ENCODE assay signal across 8 cellular contexts in genomic region chr2:85354286-85355072, GRCh38. TPM values are rescaled to one million over a fixed set of nuclear protein-coding genes. Genes with fewer than 3 reads are reported as not detected.
DNase-seq lines count a peak whose midpoint lies in the region; ATAC-seq, FAIRE-seq and TF ChIP-seq lines count a peak whose summit lies in the region.

TSS of gene ELMOD3 (plus strand) at chr2:85354769. CDS start at chr2:85357199, 2,430 bp downstream.
TSS of gene RETSAT (minus strand) at chr2:85354528. CDS start at chr2:85354507, 21 bp downstream.

- ATAC-seq in GM18907 (IDR thresholded peaks at IDR 0.05; ENCODE audit: unreplicated experiment) (peak; percentile 95), HG03159 (IDR thresholded peaks at IDR 0.05; ENCODE audit: unreplicated experiment) (peak; percentile 96)

- TF ChIP-seq CTCF in AG04449 (IDR thresholded peaks at IDR 0.05; ENCODE audit: insufficient read depth, low read length, missing control alignments) (no peak), WI38 (IDR thresholded peaks at IDR 0.05; ENCODE audit: low read depth, low read length) (no peak), bronchial epithelial cell (IDR thresholded peaks at IDR 0.05; ENCODE audit: insufficient read depth, low read length, severe bottlenecking) (no peak)

- H3K9me3 ChIP-seq in small intestine (ENCODE audit: control insufficient read depth, low read depth) = no peaks in the 10 kb centered on the region

- FAIRE-seq in bronchial epithelial cell (lab: Jason Lieb, UNC) (peak; percentile 75), small intestine (lab: Jason Lieb, UNC) (no peak)

- 0 to 1% (median 0%) methylated on average over 42 of the region's 42 CpGs for WGBS in small intestine, 3 donors

- H3K4me3 ChIP-seq in AG04449 (ENCODE audit: low read depth, low read length) (peak within 1 kb of the TSS; percentile 91), WI38 (ENCODE audit: low read depth, low read length) (peak within 1 kb of the TSS; percentile 95), bronchial epithelial cell (ENCODE audit: low read depth, low read length) (peak within 1 kb of the TSS; percentile 65), small intestine (ENCODE audit: low read depth in 1 of 2, low read length in 2 of 2) (peak within 1 kb of the TSS; percentile 59 to 81)

- peaks cover 2 to 4% of the 10 kb centered on the region in 2 donors for H3K4me1 ChIP-seq in small intestine (ENCODE audit: control insufficient read depth in 2 of 2, insufficient read depth in 1 of 2, low read depth in 1 of 2, low read length in 1 of 2)

- peak; percentile 97 for DNase-seq in AG04449 (ENCODE audit: low read depth, low spot score)
- peak; percentile 98 for DNase-seq in NCI-H2227 treated with DMSO at 0.1 percent for 48 hours (lab: John Stamatoyannopoulos, UW)
- DNase-seq in bronchial epithelial cell (ENCODE audit: low read depth) = peak; percentile 98
- peak; percentile 99 for DNase-seq in iPS-NIHi11 (ENCODE audit: low spot score)
- peak; percentile 100 for DNase-seq in small intestine

- peak within 1 kb of the TSS; percentile 97 to 98 for H3K27ac ChIP-seq in small intestine (ENCODE audit: low read depth in 1 of 2, low read length in 1 of 2)

- CTCF ChIA-PET in AG04449 (lab: Yijun Ruan, JAX) = interaction anchor here (0.6 to 3.7 kb wide), 8 partner anchors 29 to 283 kb away, joined by 3 to 19 read pairs (median 4); partner anchors contain the start of gene MAT2A

- peaks cover 12% of the 10 kb centered on the region for H3K36me3 ChIP-seq in bronchial epithelial cell (ENCODE audit: control insufficient read depth, insufficient read depth, low read length)
- H3K36me3 ChIP-seq in small intestine (ENCODE audit: control insufficient read depth in 2 of 2, insufficient read depth in 2 of 2, low read length in 2 of 2) = peaks cover 7 to 14% of the 10 kb centered on the region in 2 donors

- H3K27me3 ChIP-seq in bronchial epithelial cell (ENCODE audit: control insufficient read depth, insufficient read depth, low read length) (no peaks in the 10 kb centered on the region), small intestine (ENCODE audit: control insufficient read depth in 2 of 2, insufficient read depth in 2 of 2, low read length in 2 of 2) (no peaks in the 10 kb centered on the region)

- POLR2A ChIA-PET in AG04449 (lab: Yijun Ruan, JAX) = interaction anchor here (0.6 to 2.3 kb wide), 17 partner anchors 8 to 241 kb away, joined by 3 to 27 read pairs (median 4); partner anchors contain the start of genes MAT2A, RNF181, SH2D6 and TGOLN2

RNA-seq across cellular contexts. Expression of gene ELMOD3, which starts in this region (rescaled TPM):
- total RNA-seq in bronchial epithelial cell = 13.2 and 15.1 TPM in 2 replicates
- 10 to 100 TPM; 16.1 to 36.9 (median 20.0) TPM for polyA plus RNA-seq in small intestine

RNA-seq across cellular contexts. Expression of gene RETSAT, which starts in this region (rescaled TPM):
- total RNA-seq in bronchial epithelial cell = 79.2 and 95.4 TPM in 2 replicates
- 100 to 1,000 TPM in 2 of 3 donors, 10 to 100 TPM in 1; 92.8 to 147 (median 147) TPM for polyA plus RNA-seq in small intestine

Comparison
In these comparisons a context has a peak if more than half of its experiments do, and no peak if none do; other contexts are left out.
1. Peak in every context shown above with its lines: DNase-seq, ATAC-seq, H3K4me3 ChIP-seq and H3K27ac ChIP-seq.